Comparison of ENCODE assay signal across 30 cellular contexts in the genomic region with DNA sequence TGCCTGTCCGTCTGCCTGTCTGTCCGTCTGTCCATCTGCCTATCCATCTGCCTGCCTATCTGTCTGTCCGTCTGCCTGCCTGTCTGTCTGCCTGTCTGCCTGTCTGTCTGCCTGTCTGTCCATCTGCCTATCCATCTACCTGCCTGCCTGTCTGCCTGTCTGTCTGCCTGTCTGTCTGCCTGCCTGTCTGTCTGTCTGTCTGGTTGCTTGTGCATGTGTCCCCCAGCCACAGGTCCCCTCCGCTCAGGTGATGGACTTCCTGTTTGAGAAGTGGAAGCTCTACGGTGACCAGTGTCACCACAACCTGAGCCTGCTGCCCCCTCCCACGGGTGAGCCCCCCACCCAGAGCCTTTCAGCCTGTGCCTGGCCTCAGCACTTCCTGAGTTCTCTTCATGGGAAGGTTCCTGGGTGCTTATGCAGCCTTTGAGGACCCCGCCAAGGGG. TPM values are rescaled to one million over a fixed set of nuclear protein-coding genes. Genes with fewer than 3 reads are reported as not detected.
"Had no signal": no experiment of that assay in that cellular context is flagged by ENCODE, and none has a peak within 500 bp of the region (broad histone marks: within the 10 kb centered on the region; RNA-seq: fewer than 3 reads in every experiment).

No MANE protein-coding gene starts in this region.

- H3K36me3 ChIP-seq: heart right ventricle, pancreas, spleen, stomach, thoracic aorta, transverse colon had no signal

- H3K36me3 Mint-ChIP-seq: naive thymus-derived CD8-positive, alpha-beta T cell had no signal

- H3K4me3 Mint-ChIP-seq: naive thymus-derived CD8-positive, alpha-beta T cell had no signal

- DNase-seq: dermis blood vessel endothelial cell; heart right ventricle; hypothalamus; kidney glomerular epithelial cell; mammary epithelial cell; mucosa of descending colon; naive thymus-derived CD8-positive, alpha-beta T cell; nucleus accumbens; psoas muscle; retina; spleen; stimulated activated CD4-positive, alpha-beta T cell treated with anti-CD3 and anti-CD28 coated beads, Interleukin-15, amount 100 ng/mL, for 24 hours; stimulated activated CD4-positive, alpha-beta T cell treated with anti-CD3 and anti-CD28 coated beads, Interleukin-1b, Interleukin-23, amount 100 ng/mL, for 48 hours; stimulated activated CD4-positive, alpha-beta T cell treated with anti-CD3 and anti-CD28 coated beads, Interleukin-4, amount 100 ng/mL, for 4 hours; stimulated activated naive CD4-positive, alpha-beta T cell; stomach; substantia nigra; transverse colon had no signal

- H3K27ac Mint-ChIP-seq: naive thymus-derived CD8-positive, alpha-beta T cell had no signal

- H3K4me1 ChIP-seq: psoas muscle had no signal

- FAIRE-seq: colon, endothelial cell of umbilical vein, frontal cortex, islet of Langerhans, pancreas had no signal

- H3K4me3 ChIP-seq: heart right ventricle, mucosa of descending colon, pancreas, psoas muscle, spleen, stomach, thoracic aorta, transverse colon had no signal

- H3K27ac ChIP-seq: heart right ventricle, pancreas, psoas muscle, spleen, stomach, thoracic aorta, transverse colon had no signal

- H3K9me3 ChIP-seq: heart right ventricle, mucosa of descending colon, pancreas, psoas muscle, spleen, stomach, thoracic aorta, transverse colon had no signal

- H3K27me3 ChIP-seq: pancreas had no signal

- ATAC-seq: heart right ventricle, pancreas, psoas muscle, sciatic nerve had no signal

RNA-seq across cellular contexts. Expression of a gene that starts 5.6 kb away (rescaled TPM):
- total RNA-seq: endothelial cell of umbilical vein; fibroblast of lung; frontal cortex; glomerular endothelial cell; heart right ventricle; mammary epithelial cell; naive thymus-derived CD8-positive, alpha-beta T cell; psoas muscle; skeletal muscle tissue; thoracic aorta; urinary bladder had no signal
- polyA plus RNA-seq: endothelial cell of umbilical vein; fibroblast of lung; mammary epithelial cell; naive thymus-derived CD8-positive, alpha-beta T cell; neural cell had no signal

RNA-seq across cellular contexts. Expression of a gene that starts 25.3 kb away (rescaled TPM):
- total RNA-seq: dermis blood vessel endothelial cell; endothelial cell of umbilical vein; fibroblast of lung; frontal cortex; glomerular endothelial cell; naive thymus-derived CD8-positive, alpha-beta T cell; sciatic nerve; spleen; stomach; thoracic aorta; urinary bladder had no signal
- polyA plus RNA-seq: endothelial cell of umbilical vein, fibroblast of lung, neural cell, urinary bladder had no signal
